Comparison of ENCODE assay signal across 1 cellular context in the genomic region with DNA sequence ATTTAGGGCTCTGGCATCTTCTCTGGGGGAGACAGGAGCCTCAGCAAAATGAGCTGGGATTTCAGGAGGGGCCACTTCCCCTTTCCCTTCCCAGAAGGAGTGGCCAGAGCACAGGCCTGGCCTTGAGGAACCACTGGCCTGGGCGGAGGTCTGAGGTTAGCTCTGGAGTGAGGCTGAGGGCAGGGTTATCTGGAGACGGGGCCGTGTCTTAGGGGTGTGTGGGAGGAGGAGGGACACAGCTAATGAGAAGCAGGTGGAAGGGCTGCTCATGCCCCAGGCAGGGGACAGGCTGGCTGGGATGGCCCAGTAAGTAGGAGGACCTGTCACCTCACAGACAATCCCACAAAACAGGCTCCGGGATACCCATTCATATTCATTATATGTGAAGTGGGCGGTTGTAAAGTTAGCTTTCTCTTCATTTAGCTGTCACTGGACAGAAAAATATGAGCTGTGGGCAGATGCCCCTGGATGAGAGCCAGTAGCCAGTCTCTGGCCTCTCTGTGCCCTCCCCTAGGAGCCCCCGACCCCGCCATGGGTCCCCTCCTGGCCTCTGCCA.
A peak's percentile ranks its signal among the peaks of the same experiment; 100 is the strongest.
TF ChIP-seq lines count a peak whose summit lies in the region.

No MANE protein-coding gene starts in this region.

TF ChIP-seq in K562, 482 proteins besides CTCF, POLR2A, EP300 and RAD21 (continued from another document and continues in another):
- TF ChIP-seq, protein P1, sequence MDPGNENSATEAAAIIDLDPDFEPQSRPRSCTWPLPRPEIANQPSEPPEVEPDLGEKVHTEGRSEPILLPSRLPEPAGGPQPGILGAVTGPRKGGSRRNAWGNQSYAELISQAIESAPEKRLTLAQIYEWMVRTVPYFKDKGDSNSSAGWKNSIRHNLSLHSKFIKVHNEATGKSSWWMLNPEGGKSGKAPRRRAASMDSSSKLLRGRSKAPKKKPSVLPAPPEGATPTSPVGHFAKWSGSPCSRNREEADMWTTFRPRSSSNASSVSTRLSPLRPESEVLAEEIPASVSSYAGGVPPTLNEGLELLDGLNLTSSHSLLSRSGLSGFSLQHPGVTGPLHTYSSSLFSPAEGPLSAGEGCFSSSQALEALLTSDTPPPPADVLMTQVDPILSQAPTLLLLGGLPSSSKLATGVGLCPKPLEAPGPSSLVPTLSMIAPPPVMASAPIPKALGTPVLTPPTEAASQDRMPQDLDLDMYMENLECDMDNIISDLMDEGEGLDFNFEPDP (CRISPR knock-in tag; IDR thresholded peaks at IDR 0.05): no peak
- TF ChIP-seq KLF1 (tag; IDR thresholded peaks at IDR 0.05): no peak
- peak; percentile 47 to 57; a peak in 1 of 4 replicates for TF ChIP-seq MAZ (CRISPR knock-in tag; conservative IDR thresholded peaks at IDR 0.05 in 1 of 2, IDR thresholded peaks at IDR 0.05 in 1 of 2)
- peak; percentile 59 for TF ChIP-seq EGR1 (conservative IDR thresholded peaks at IDR 0.05)
- no peak for TF ChIP-seq HNRNPLL (IDR thresholded peaks at IDR 0.05; ENCODE audit: low read depth, low read length, poor library complexity, severe bottlenecking)
- no peak for TF ChIP-seq L3MBTL2 (IDR thresholded peaks at IDR 0.05)
- no peak for TF ChIP-seq CEBPB (tag; IDR thresholded peaks at IDR 0.05)
- TF ChIP-seq ILK (tag; IDR thresholded peaks at IDR 0.05; ENCODE audit: borderline replicate concordance, low read depth): no peak
- TF ChIP-seq ZNF184 (CRISPR knock-in tag; IDR thresholded peaks at IDR 0.05): no peak
- no peak for TF ChIP-seq KAT8 (IDR thresholded peaks at IDR 0.05; ENCODE audit: low read depth)
- no peak for TF ChIP-seq FOXA3 (CRISPR knock-in tag; conservative IDR thresholded peaks at IDR 0.05 in 1 of 2, IDR thresholded peaks at IDR 0.05 in 1 of 2)
- TF ChIP-seq NR3C1 (CRISPR knock-in tag; IDR thresholded peaks at IDR 0.05): no peak
- TF ChIP-seq, protein P2, sequence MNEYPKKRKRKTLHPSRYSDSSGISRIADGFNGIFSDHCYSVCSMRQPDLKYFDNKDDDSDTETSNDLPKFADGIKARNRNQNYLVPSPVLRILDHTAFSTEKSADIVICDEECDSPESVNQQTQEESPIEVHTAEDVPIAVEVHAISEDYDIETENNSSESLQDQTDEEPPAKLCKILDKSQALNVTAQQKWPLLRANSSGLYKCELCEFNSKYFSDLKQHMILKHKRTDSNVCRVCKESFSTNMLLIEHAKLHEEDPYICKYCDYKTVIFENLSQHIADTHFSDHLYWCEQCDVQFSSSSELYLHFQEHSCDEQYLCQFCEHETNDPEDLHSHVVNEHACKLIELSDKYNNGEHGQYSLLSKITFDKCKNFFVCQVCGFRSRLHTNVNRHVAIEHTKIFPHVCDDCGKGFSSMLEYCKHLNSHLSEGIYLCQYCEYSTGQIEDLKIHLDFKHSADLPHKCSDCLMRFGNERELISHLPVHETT (CRISPR knock-in tag; conservative IDR thresholded peaks at IDR 0.05 in 1 of 2, IDR thresholded peaks at IDR 0.05 in 1 of 2): no peak
- TF ChIP-seq ETV6 (IDR thresholded peaks at IDR 0.05; ENCODE audit: borderline replicate concordance in 1 of 2, low read depth in 2 of 2, low read length in 1 of 2): no peak
- TF ChIP-seq ETV6 (CRISPR knock-in tag; IDR thresholded peaks at IDR 0.05; ENCODE audit: borderline replicate concordance): no peak
- peak; percentile 55 for TF ChIP-seq ARID1B (IDR thresholded peaks at IDR 0.05)
- TF ChIP-seq, protein P3, sequence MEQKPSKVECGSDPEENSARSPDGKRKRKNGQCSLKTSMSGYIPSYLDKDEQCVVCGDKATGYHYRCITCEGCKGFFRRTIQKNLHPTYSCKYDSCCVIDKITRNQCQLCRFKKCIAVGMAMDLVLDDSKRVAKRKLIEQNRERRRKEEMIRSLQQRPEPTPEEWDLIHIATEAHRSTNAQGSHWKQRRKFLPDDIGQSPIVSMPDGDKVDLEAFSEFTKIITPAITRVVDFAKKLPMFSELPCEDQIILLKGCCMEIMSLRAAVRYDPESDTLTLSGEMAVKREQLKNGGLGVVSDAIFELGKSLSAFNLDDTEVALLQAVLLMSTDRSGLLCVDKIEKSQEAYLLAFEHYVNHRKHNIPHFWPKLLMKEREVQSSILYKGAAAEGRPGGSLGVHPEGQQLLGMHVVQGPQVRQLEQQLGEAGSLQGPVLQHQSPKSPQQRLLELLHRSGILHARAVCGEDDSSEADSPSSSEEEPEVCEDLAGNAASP (IDR thresholded peaks at IDR 0.05): no peak
- TF ChIP-seq FUS (optimal IDR thresholded peaks at IDR 0.05; ENCODE audit: low read depth, low read length): no peak
- TF ChIP-seq ZNF24 (IDR thresholded peaks at IDR 0.05): no peak; the same call in 1 of the 2 replicates
- TF ChIP-seq CBX8 (IDR thresholded peaks at IDR 0.05; ENCODE audit: borderline replicate concordance, extremely low read depth, low read depth, low read length, poor library complexity, severe bottlenecking): no peak
- TF ChIP-seq TAF9B (IDR thresholded peaks at IDR 0.05; ENCODE audit: partially characterized antibody): no peak
- no peak for TF ChIP-seq BCL6 (CRISPR knock-in tag; IDR thresholded peaks at IDR 0.05)
- no peak for TF ChIP-seq NCOR1 (IDR thresholded peaks at IDR 0.05)
- TF ChIP-seq MEF2D (tag; conservative IDR thresholded peaks at IDR 0.05; ENCODE audit: low read depth): no peak
- no peak for TF ChIP-seq NFRKB (IDR thresholded peaks at IDR 0.05; ENCODE audit: low read depth)
- TF ChIP-seq PTBP1 (IDR thresholded peaks at IDR 0.05; ENCODE audit: low read depth, low read length): no peak
- TF ChIP-seq KLF13 (tag; IDR thresholded peaks at IDR 0.05; ENCODE audit: borderline replicate concordance, low read depth): no peak
- no peak for TF ChIP-seq ZNF316 (IDR thresholded peaks at IDR 0.05)
- TF ChIP-seq NR2C1 (IDR thresholded peaks at IDR 0.05): no peak
- no peak for TF ChIP-seq NR2C1 (tag; IDR thresholded peaks at IDR 0.05)
- TF ChIP-seq ATF7 (IDR thresholded peaks at IDR 0.05): no peak; the same call in 1 of the 2 replicates
- TF ChIP-seq ZNF165 (CRISPR knock-in tag; IDR thresholded peaks at IDR 0.05; ENCODE audit: borderline replicate concordance): no peak
- TF ChIP-seq, protein P4, sequence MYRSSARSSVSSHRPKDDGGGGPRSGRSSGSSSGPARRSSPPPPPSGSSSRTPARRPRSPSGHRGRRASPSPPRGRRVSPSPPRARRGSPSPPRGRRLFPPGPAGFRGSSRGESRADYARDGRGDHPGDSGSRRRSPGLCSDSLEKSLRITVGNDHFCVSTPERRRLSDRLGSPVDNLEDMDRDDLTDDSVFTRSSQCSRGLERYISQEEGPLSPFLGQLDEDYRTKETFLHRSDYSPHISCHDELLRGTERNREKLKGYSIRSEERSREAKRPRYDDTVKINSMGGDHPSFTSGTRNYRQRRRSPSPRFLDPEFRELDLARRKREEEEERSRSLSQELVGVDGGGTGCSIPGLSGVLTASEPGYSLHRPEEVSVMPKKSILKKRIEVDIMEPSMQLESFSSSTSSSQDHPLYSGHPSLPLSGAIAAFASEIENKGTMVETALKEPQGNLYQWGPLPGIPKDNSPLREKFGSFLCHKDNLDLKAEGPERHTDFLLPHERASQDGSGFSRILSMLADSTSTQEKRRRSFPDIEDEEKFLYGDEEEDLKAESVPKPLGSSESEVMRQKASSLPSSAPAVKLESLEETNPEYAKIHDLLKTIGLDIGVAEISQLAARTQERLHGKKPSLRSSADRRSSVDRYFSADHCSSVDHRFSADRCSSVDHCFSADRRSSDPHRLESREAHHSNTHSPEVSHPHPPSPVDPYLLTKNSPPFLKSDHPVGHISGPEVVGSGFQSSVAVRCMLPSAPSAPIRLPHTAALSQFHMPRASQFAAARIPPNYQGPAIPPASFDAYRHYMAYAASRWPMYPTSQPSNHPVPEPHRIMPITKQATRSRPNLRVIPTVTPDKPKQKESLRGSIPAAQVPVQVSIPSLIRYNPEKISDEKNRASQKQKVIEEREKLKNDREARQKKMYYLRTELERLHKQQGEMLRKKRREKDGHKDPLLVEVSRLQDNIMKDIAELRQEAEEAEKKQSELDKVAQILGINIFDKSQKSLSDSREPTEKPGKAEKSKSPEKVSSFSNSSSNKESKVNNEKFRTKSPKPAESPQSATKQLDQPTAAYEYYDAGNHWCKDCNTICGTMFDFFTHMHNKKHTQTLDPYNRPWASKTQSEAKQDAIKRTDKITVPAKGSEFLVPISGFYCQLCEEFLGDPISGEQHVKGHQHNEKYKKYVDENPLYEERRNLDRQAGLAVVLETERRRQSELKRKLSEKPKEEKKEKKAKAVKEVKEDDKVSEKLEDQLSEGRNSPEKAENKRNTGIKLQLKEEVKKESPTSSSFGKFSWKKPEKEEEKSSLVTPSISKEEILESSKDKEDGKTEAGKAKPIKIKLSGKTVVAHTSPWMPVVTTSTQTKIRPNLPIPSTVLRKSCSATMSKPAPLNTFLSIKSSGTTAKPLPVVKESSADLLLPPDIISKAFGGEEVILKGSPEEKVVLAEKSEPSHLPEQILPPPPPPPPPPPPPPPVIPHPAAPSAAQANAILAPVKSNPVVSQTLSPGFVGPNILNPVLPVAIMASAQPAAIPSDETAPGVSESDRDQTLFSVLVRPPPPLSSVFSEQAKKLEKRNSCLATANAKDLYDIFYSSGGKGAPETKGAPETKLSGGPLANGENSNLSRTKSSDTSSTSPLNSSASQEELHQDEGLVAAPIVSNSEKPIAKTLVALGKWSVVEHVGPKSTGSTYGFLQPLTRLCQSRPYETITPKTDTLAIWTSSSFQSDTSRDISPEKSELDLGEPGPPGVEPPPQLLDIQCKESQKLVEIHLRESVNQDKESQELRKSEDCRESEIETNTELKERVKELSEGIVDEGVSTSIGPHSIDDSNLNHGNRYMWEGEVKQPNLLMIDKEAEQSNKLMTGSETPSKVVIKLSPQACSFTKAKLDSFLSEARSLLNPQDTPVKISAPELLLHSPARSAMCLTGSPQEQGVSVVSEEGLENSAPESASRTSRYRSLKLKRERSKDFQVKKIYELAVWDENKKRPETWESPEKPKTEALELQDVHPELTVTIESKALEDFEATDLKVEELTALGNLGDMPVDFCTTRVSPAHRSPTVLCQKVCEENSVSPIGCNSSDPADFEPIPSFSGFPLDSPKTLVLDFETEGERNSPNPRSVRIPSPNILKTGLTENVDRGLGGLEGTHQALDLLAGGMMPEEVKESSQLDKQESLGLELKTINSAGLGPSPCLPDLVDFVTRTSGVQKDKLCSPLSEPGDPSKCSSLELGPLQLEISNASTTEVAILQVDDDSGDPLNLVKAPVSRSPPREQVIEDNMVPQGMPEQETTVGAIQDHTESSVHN (IDR thresholded peaks at IDR 0.05; ENCODE audit: borderline replicate concordance in 1 of 2, low read depth in 1 of 2): no peak
- TF ChIP-seq ZFP36 (IDR thresholded peaks at IDR 0.05; ENCODE audit: low read depth, low read length, partially characterized antibody): no peak
- TF ChIP-seq FIP1L1 (IDR thresholded peaks at IDR 0.05; ENCODE audit: low read depth, low read length, poor library complexity, severe bottlenecking): no peak
- TF ChIP-seq SNRNP70 (optimal IDR thresholded peaks at IDR 0.05; ENCODE audit: low read depth, low read length): no peak
- TF ChIP-seq, protein P5, sequence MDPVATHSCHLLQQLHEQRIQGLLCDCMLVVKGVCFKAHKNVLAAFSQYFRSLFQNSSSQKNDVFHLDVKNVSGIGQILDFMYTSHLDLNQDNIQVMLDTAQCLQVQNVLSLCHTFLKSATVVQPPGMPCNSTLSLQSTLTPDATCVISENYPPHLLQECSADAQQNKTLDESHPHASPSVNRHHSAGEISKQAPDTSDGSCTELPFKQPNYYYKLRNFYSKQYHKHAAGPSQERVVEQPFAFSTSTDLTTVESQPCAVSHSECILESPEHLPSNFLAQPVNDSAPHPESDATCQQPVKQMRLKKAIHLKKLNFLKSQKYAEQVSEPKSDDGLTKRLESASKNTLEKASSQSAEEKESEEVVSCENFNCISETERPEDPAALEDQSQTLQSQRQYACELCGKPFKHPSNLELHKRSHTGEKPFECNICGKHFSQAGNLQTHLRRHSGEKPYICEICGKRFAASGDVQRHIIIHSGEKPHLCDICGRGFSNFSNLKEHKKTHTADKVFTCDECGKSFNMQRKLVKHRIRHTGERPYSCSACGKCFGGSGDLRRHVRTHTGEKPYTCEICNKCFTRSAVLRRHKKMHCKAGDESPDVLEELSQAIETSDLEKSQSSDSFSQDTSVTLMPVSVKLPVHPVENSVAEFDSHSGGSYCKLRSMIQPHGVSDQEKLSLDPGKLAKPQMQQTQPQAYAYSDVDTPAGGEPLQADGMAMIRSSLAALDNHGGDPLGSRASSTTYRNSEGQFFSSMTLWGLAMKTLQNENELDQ (CRISPR knock-in tag; IDR thresholded peaks at IDR 0.05; ENCODE audit: borderline replicate concordance): no peak
- TF ChIP-seq TARDBP (IDR thresholded peaks at IDR 0.05): no peak
- TF ChIP-seq, protein P6, sequence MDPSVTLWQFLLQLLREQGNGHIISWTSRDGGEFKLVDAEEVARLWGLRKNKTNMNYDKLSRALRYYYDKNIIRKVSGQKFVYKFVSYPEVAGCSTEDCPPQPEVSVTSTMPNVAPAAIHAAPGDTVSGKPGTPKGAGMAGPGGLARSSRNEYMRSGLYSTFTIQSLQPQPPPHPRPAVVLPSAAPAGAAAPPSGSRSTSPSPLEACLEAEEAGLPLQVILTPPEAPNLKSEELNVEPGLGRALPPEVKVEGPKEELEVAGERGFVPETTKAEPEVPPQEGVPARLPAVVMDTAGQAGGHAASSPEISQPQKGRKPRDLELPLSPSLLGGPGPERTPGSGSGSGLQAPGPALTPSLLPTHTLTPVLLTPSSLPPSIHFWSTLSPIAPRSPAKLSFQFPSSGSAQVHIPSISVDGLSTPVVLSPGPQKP (CRISPR knock-in tag; IDR thresholded peaks at IDR 0.05): no peak
- TF ChIP-seq BRCA1 (IDR thresholded peaks at IDR 0.05): no peak
- no peak for TF ChIP-seq BRCA1 (CRISPR knock-in tag; IDR thresholded peaks at IDR 0.05)
- TF ChIP-seq BHLHE40 (IDR thresholded peaks at IDR 0.05; ENCODE audit: low read length): 0 out of 2 replicates have a peak, but pooled peaks have one; percentile 37
- TF ChIP-seq TCF7 (IDR thresholded peaks at IDR 0.05; ENCODE audit: borderline replicate concordance): no peak
- no peak for TF ChIP-seq MIER1 (IDR thresholded peaks at IDR 0.05; ENCODE audit: low read depth)
- no peak for TF ChIP-seq SIX5 (IDR thresholded peaks at IDR 0.05; ENCODE audit: borderline replicate concordance in 1 of 2, insufficient read depth in 1 of 2, low read depth in 1 of 2, low read length in 2 of 2)
- TF ChIP-seq SMARCE1 (IDR thresholded peaks at IDR 0.05): peak; percentile 44; the same call in 1 of the 2 replicates
- no peak for TF ChIP-seq RBM25 (IDR thresholded peaks at IDR 0.05; ENCODE audit: low read depth, low read length, severe bottlenecking)
- TF ChIP-seq SPI1 (IDR thresholded peaks at IDR 0.05; ENCODE audit: borderline replicate concordance, low read depth, low read length): peak; percentile 98
- no peak for TF ChIP-seq ZNF699 (CRISPR knock-in tag; IDR thresholded peaks at IDR 0.05; ENCODE audit: insufficient replicate concordance)
- no peak; the same call in 1 of the 2 replicates for TF ChIP-seq MTA1 (IDR thresholded peaks at IDR 0.05; ENCODE audit: borderline replicate concordance)
- no peak for TF ChIP-seq ZNF3 (CRISPR knock-in tag; IDR thresholded peaks at IDR 0.05)
- TF ChIP-seq, protein P7, sequence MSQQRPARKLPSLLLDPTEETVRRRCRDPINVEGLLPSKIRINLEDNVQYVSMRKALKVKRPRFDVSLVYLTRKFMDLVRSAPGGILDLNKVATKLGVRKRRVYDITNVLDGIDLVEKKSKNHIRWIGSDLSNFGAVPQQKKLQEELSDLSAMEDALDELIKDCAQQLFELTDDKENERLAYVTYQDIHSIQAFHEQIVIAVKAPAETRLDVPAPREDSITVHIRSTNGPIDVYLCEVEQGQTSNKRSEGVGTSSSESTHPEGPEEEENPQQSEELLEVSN (IDR thresholded peaks at IDR 0.05; ENCODE audit: borderline replicate concordance in 1 of 2, extremely low read depth in 1 of 2, insufficient read depth in 1 of 2, insufficient read length in 1 of 2, low read depth in 1 of 2, low read length in 1 of 2, poor library complexity in 1 of 2, severe bottlenecking in 1 of 2): no peak
- no peak for TF ChIP-seq FOXM1 (IDR thresholded peaks at IDR 0.05; ENCODE audit: low read depth)
- 0 out of 2 replicates have a peak, but pooled peaks have one; percentile 25 for TF ChIP-seq FOXM1 (CRISPR knock-in tag; IDR thresholded peaks at IDR 0.05; ENCODE audit: low read depth)
